ENCODE assay signal across 22 cellular contexts in genomic region chr14:62189698-62190097, GRCh38.
A peak's percentile ranks its signal among the peaks of the same experiment; 100 is the strongest.
DNase-seq lines count a peak whose midpoint lies in the region; TF ChIP-seq lines count a peak whose summit lies in the region.
"Had no signal": no experiment of that assay in that cellular context is flagged by ENCODE, and none has a peak within 500 bp of the region (broad histone marks: within the 10 kb centered on the region; RNA-seq: fewer than 3 reads in every experiment).

No MANE protein-coding gene starts in this region.

- 0 to 33% methylated on average over 1 of the region's 1 CpG for WGBS in sigmoid colon, 2 donors

- intact Hi-C loops in sigmoid colon (cut with DNase I) = no loop called here

- H3K27ac ChIP-seq in fibroblast of lung (ENCODE audit: insufficient read depth, low read length) = no peak overlapping the region
- H3K27ac ChIP-seq in sigmoid colon = no peak overlapping the region
- H3K27ac ChIP-seq: ascending aorta, KMS-11, neutrophil, right atrium auricular region, thoracic aorta, VCaP had no signal

- no peaks in the 10 kb centered on the region for H3K9me3 ChIP-seq in adipocyte (ENCODE audit: control insufficient read depth, low read length)
- H3K9me3 ChIP-seq in fibroblast of lung (ENCODE audit: control insufficient read depth, insufficient read depth, low read depth, low read length) = no peaks in the 10 kb centered on the region
- no peaks in the 10 kb centered on the region for H3K9me3 ChIP-seq in sigmoid colon
- H3K9me3 ChIP-seq: ascending aorta, neutrophil, right atrium auricular region, thoracic aorta had no signal

- H3K27me3 ChIP-seq in adipocyte (replicated peaks; ENCODE audit: control insufficient read depth, insufficient read depth, low read length) (no peaks in the 10 kb centered on the region), fibroblast of lung (ENCODE audit: control insufficient read depth, insufficient read depth, low read length) (no peaks in the 10 kb centered on the region), sigmoid colon (peaks cover 0 to 10% (median 0%) of the 10 kb centered on the region in 3 donors)
- H3K27me3 ChIP-seq: ascending aorta, neutrophil, right atrium auricular region had no signal

- DNase-seq in AG08395 (ENCODE audit: low spot score) (peak; percentile 45), HCEC 1CT (peak; percentile 74), adipocyte (ENCODE audit: low read depth) (peak; percentile 27), fibroblast of lung (ENCODE audit: low read depth in 2 of 2) (peak; percentile 65 to 82), sigmoid colon (no peak), cerebellar nuclear complex (lab: John Stamatoyannopoulos, UW) (no peak), DMS79 treated with DMSO at 0.1 percent for 48 hours (lab: John Stamatoyannopoulos, UW) (no peak), T1000 (lab: John Stamatoyannopoulos, UW) (no peak)
- DNase-seq: ACHN; activated CD4-positive, alpha-beta memory T cell treated with anti-CD3 and anti-CD28 coated beads for 36 hours; activated naive CD4-positive, alpha-beta T cell; CD4-positive, alpha-beta T cell; cortex of kidney; NCI-H1105 treated with DMSO at 0.1 percent for 48 hours; NCI-H69; SIG-M5 had no signal

- H3K4me2 ChIP-seq in fibroblast of lung (ENCODE audit: extremely low read depth, insufficient read depth, low read length) = no peak overlapping the region
- H3K4me2 ChIP-seq: KMS-11 had no signal

- no peak for TF ChIP-seq POLR2A in sigmoid colon (IDR thresholded peaks at IDR 0.05)

- H3K4me3 ChIP-seq in adipocyte (ENCODE audit: low read length) (no peak overlapping the region), fibroblast of lung (replicated peaks in 1 of 4; ENCODE audit: control extremely low read depth in 1 of 4, insufficient read depth in 1 of 4, low read depth in 3 of 4, low read length in 4 of 4) (no peak overlapping the region), sigmoid colon (no peak overlapping the region)
- H3K4me3 ChIP-seq: ascending aorta, right atrium auricular region, thoracic aorta had no signal

- peaks cover 5% of the 10 kb centered on the region for H3K4me1 ChIP-seq in adipocyte (ENCODE audit: control insufficient read depth, insufficient read depth, low read length)
- no peaks in the 10 kb centered on the region for H3K4me1 ChIP-seq in fibroblast of lung (ENCODE audit: control insufficient read depth, extremely low read depth, insufficient read depth, low read length)
- no peaks in the 10 kb centered on the region for H3K4me1 ChIP-seq in sigmoid colon
- H3K4me1 ChIP-seq: ascending aorta, right atrium auricular region had no signal

- H3K36me3 ChIP-seq in adipocyte (ENCODE audit: control insufficient read depth, insufficient read depth, low read length, severe bottlenecking) = no peaks in the 10 kb centered on the region
- no peaks in the 10 kb centered on the region for H3K36me3 ChIP-seq in fibroblast of lung (ENCODE audit: control insufficient read depth, insufficient read depth, low read length)
- no peaks in the 10 kb centered on the region for H3K36me3 ChIP-seq in sigmoid colon
- H3K36me3 ChIP-seq: ascending aorta, neutrophil, right atrium auricular region, thoracic aorta had no signal

- no peaks in the 10 kb centered on the region for H3K79me2 ChIP-seq in fibroblast of lung (ENCODE audit: control insufficient read depth, insufficient read depth, low read length)

- no peak for TF ChIP-seq EP300 in sigmoid colon (IDR thresholded peaks at IDR 0.05)

- H2AFZ ChIP-seq in fibroblast of lung (ENCODE audit: low read length) = no peak overlapping the region

- H3K9ac ChIP-seq in adipocyte (ENCODE audit: low read length) (no peak overlapping the region), fibroblast of lung (ENCODE audit: insufficient read depth, low read length) (no peak overlapping the region)
- H3K9ac ChIP-seq: KMS-11 had no signal

- TF ChIP-seq CTCF in fibroblast of lung (conservative IDR thresholded peaks at IDR 0.05 in 1 of 2, IDR thresholded peaks at IDR 0.05 in 1 of 2; ENCODE audit: low read depth in 1 of 2, low read length in 2 of 2) (no peak), sigmoid colon (IDR thresholded peaks at IDR 0.05) (no peak)

- H4K20me1 ChIP-seq in fibroblast of lung (ENCODE audit: control insufficient read depth, extremely low read depth, insufficient read depth, low read length) = no peaks in the 10 kb centered on the region

Comparison
In these comparisons a context has a peak if more than half of its experiments do, and no peak if none do; other contexts are left out.
1. DNase-seq: peak in AG08395 (single experiment), HCEC 1CT (single experiment), adipocyte (single experiment) and fibroblast of lung (2 of 2); none in sigmoid colon (single experiment), cerebellar nuclear complex (0 of 2), DMS79 treated with DMSO at 0.1 percent for 48 hours (single experiment) and T1000 (single experiment).